Comparison of ENCODE assay signal across 8 cellular contexts in the genomic region with DNA sequence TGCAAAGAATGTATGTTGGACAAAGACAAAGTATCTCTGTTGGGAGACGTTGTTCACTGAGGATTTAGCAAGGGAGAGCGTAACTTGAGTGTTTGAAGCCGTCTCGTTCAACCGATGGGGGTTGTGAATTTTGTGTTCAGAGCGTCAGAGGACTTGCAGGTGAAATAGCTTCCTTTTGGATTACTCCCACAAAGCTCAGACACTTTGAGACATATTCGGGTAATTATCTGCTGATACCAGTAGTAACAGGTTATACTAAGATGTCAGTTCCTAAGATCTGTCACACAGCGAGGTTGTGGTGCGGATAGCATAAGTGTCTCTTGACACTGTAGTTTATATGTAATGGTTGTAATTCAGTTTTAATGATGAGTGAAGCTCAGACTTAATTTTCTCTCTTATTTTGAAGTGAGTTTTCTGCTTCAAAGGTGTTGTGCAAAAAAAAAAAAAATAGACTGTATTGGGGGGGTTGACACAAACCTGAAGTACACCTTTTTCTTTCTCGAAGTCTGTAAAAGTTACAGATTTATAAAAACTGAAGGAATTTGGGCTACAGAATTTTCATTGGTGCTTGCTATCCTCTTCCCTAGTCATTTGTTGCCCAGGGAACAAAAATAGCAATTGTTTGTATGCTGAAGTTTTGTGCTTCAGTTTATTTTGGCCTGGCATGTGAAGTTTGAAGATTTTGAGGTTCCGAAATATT. TPM values are rescaled to one million over a fixed set of nuclear protein-coding genes. Genes with fewer than 3 reads are reported as not detected.
DNase-seq lines count a peak whose midpoint lies in the region; ATAC-seq lines count a peak whose summit lies in the region.

No MANE protein-coding gene starts in this region.

- H3K4me1 Mint-ChIP-seq in immature natural killer cell, result peaks cover 49 to 58% of the 10 kb centered on the region in 2 donors

- peak overlapping the region; percentile 74 to 88 (median 85) for H3K4me3 Mint-ChIP-seq in immature natural killer cell

- in situ Hi-C loops in HAP-1 (cut with MboI; ENCODE audit: low sequenced_read_pairs), result no loop called here

- H3K9ac ChIP-seq in adipocyte (ENCODE audit: low read length), result peak overlapping the region; percentile 90
- H3K9ac ChIP-seq in stomach smooth muscle (ENCODE audit: low read length in 2 of 2), result peak overlapping the region; percentile 76 to 90

- peak overlapping the region; percentile 80 for H3K27ac ChIP-seq in stomach smooth muscle (ENCODE audit: low read length)

- ATAC-seq in GM18909 (IDR thresholded peaks at IDR 0.05; ENCODE audit: poor library complexity, unreplicated experiment) (no peak), HG03097 (IDR thresholded peaks at IDR 0.05; ENCODE audit: low FRiP score, unreplicated experiment) (no peak)

- no peaks in the 10 kb centered on the region for H3K9me3 ChIP-seq in HAP-1
- no peaks in the 10 kb centered on the region for H3K9me3 ChIP-seq in adipocyte (ENCODE audit: control insufficient read depth, low read length)
- no peaks in the 10 kb centered on the region for H3K9me3 ChIP-seq in stomach smooth muscle (ENCODE audit: control insufficient read depth in 2 of 2, low read length in 2 of 2)

- H3K27me3 Mint-ChIP-seq in immature natural killer cell (ENCODE audit: low read depth in 3 of 3), result peaks cover 11 to 14% (median 11%) of the 10 kb centered on the region in 3 donors

- peak overlapping the region; percentile 85 for H3K4me3 ChIP-seq in HAP-1
- peak overlapping the region; percentile 94 for H3K4me3 ChIP-seq in adipocyte (ENCODE audit: low read length)
- peak overlapping the region; percentile 91 to 95 for H3K4me3 ChIP-seq in stomach smooth muscle (ENCODE audit: low read length in 2 of 2)

- H3K27ac Mint-ChIP-seq in immature natural killer cell, result peak overlapping the region; percentile 80 to 92 (median 90)

- H3K36me3 ChIP-seq in HAP-1 (replicated peaks) (peaks cover 2% of the 10 kb centered on the region; the same call in 1 of the 2 replicates), adipocyte (ENCODE audit: control insufficient read depth, insufficient read depth, low read length, severe bottlenecking) (no peaks in the 10 kb centered on the region), stomach smooth muscle (ENCODE audit: control insufficient read depth in 2 of 2, insufficient read depth in 2 of 2, low read length in 2 of 2) (no peaks in the 10 kb centered on the region)

- peaks cover 18% of the 10 kb centered on the region for H3K4me1 ChIP-seq in HAP-1
- H3K4me1 ChIP-seq in adipocyte (ENCODE audit: control insufficient read depth, insufficient read depth, low read length), result peaks cover 62% of the 10 kb centered on the region
- peaks cover 51% of the 10 kb centered on the region for H3K4me1 ChIP-seq in stomach smooth muscle (ENCODE audit: control insufficient read depth, insufficient read depth, low read length)

- H3K27me3 ChIP-seq in HAP-1 (ENCODE audit: low read depth), result no peaks in the 10 kb centered on the region
- H3K27me3 ChIP-seq in adipocyte (replicated peaks; ENCODE audit: control insufficient read depth, insufficient read depth, low read length), result no peaks in the 10 kb centered on the region
- H3K27me3 ChIP-seq in stomach smooth muscle (ENCODE audit: control insufficient read depth in 1 of 2, insufficient read depth in 2 of 2, low read length in 2 of 2), result no peaks in the 10 kb centered on the region

- H3K9me3 Mint-ChIP-seq in immature natural killer cell, result no peaks in the 10 kb centered on the region

- peak; percentile 45 for DNase-seq in AG08395 (ENCODE audit: low spot score)
- DNase-seq in HAP-1 (ENCODE audit: low spot score in 2 of 2), result no peak
- peak; percentile 75 for DNase-seq in adipocyte (ENCODE audit: low read depth)
- DNase-seq in immature natural killer cell, result peak in 2 of 3 donors; percentile 12 to 25
- DNase-seq in NCI-H187 treated with DMSO at 0.1 percent for 48 hours (lab: John Stamatoyannopoulos, UW), result no peak

- H3K36me3 Mint-ChIP-seq in immature natural killer cell, result no peaks in the 10 kb centered on the region

RNA-seq across cellular contexts. Expression of gene ASXL1, which starts 1.7 kb away (rescaled TPM):
- polyA plus RNA-seq in immature natural killer cell, result 10 to 100 TPM in 1 of 3 donors, 1 to 10 TPM in 2; 2.9 to 11.0 (median 5.3) TPM

Comparison
In these comparisons a context has a peak if more than half of its experiments do, and no peak if none do; other contexts are left out.
1. DNase-seq: peak in AG08395 (single experiment), adipocyte (single experiment) and immature natural killer cell (2 of 3); none in HAP-1 (0 of 2) and NCI-H187 treated with DMSO at 0.1 percent for 48 hours (single experiment).
2. Peak in every context shown above with its lines, with median percentiles within 50 percentile points of each other: H3K4me3 ChIP-seq.